14 cellular contexts compared by ENCODE assay signal in the genomic region with DNA sequence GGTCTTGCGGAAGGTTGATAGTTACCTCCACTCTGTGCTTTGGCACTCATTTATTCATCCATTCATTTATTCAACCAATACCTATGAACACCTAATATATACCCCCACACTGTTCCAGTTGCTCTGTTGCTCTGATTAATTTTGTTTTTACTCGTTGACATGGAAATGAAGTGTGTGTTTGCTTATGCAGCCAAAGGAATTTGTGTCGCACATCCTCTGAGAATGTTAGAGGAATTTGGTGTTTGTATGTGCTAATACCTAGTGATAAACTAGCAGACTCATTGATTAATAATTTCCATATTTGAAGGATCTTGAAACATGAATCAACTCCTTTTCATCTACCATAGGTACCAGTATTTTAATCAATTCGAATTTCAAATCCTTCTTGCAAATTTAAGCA. TPM values are rescaled to one million over a fixed set of nuclear protein-coding genes. Genes with fewer than 3 reads are reported as not detected.
DNase-seq lines count a peak whose midpoint lies in the region; ATAC-seq and TF ChIP-seq lines count a peak whose summit lies in the region.
"Had no signal": no experiment of that assay in that cellular context is flagged by ENCODE, and none has a peak within 500 bp of the region (broad histone marks: within the 10 kb centered on the region; RNA-seq: fewer than 3 reads in every experiment).

No MANE protein-coding gene starts in this region.

- H3K27me3 ChIP-seq in lower lobe of right lung (ENCODE audit: low read depth), result no peaks in the 10 kb centered on the region
- H3K27me3 ChIP-seq: heart right ventricle had no signal

- no peak overlapping the region for H3K4me3 ChIP-seq in lower lobe of right lung
- H3K4me3 ChIP-seq: dorsolateral prefrontal cortex, heart right ventricle had no signal

- no peak overlapping the region for H3K27ac ChIP-seq in lower lobe of right lung
- H3K27ac ChIP-seq: heart right ventricle had no signal

- no peak for TF ChIP-seq CTCF in lower lobe of right lung (IDR thresholded peaks at IDR 0.05)

- no peaks in the 10 kb centered on the region for H3K9me3 ChIP-seq in lower lobe of right lung
- H3K9me3 ChIP-seq: heart right ventricle had no signal

- intact Hi-C loops in lower lobe of right lung (cut with DNase I), result no loop called here

- no peaks in the 10 kb centered on the region for H3K36me3 ChIP-seq in lower lobe of right lung
- H3K36me3 ChIP-seq: heart right ventricle had no signal

- peak; percentile 37 to 72 for ATAC-seq in lower lobe of right lung
- ATAC-seq: heart right ventricle had no signal

- no peaks in the 10 kb centered on the region for H3K4me1 ChIP-seq in lower lobe of right lung
- H3K4me1 ChIP-seq: heart right ventricle had no signal

- DNase-seq in AG20443 (ENCODE audit: low spot score) (peak; percentile 72), NCI-H526 (lab: John Stamatoyannopoulos, UW) (peak; percentile 65 to 69), dermis blood vessel endothelial cell (peak; percentile 34), lower lobe of right lung (no peak), NCI-H1417 (lab: John Stamatoyannopoulos, UW) (no peak), NAMALWA (ENCODE audit: low spot score) (no peak), SIG-M5 treated with dmso at 0.1 percent for 504 hours (lab: John Stamatoyannopoulos, UW; ENCODE audit: unreplicated experiment) (no peak)
- no peak for DNase-seq in effector CD8-positive, alpha-beta T cell (lab: John Stamatoyannopoulos, UW)
- DNase-seq: activated CD4-positive, alpha-beta memory T cell treated with anti-CD3 and anti-CD28 coated beads, Interleukin-2, amount 10 ng/mL, durations not matched to agents 7 days and 5 days; activated naive CD4-positive, alpha-beta T cell treated with anti-CD3 and anti-CD28 coated beads, Interleukin-2, amount 10 ng/mL, durations not matched to agents 7 days and 5 days; dorsolateral prefrontal cortex; GF-D8; heart right ventricle; OCI-M1 had no signal

RNA-seq across cellular contexts. Expression of a gene that starts 25.8 kb away (rescaled TPM):
- total RNA-seq in dermis blood vessel endothelial cell (765 and 891 TPM in 2 replicates), lower lobe of right lung (105 TPM)

Comparison
In these comparisons a context has a peak if more than half of its experiments do, and no peak if none do; other contexts are left out.
1. DNase-seq: peak in AG20443 (single experiment), NCI-H526 (2 of 2) and dermis blood vessel endothelial cell (single experiment); none in lower lobe of right lung (single experiment), NCI-H1417 (0 of 3), NAMALWA (single experiment), SIG-M5 treated with dmso at 0.1 percent for 504 hours (single experiment) and effector CD8-positive, alpha-beta T cell (single experiment).